1 cellular context compared by ENCODE assay signal in genomic region chr13:76879211-76879875, GRCh38.
TF ChIP-seq lines count a peak whose summit lies in the region.

No MANE protein-coding gene starts in this region.

TF ChIP-seq in HepG2, 621 proteins besides CTCF, POLR2A, EP300 and RAD21 (continued from another document):
- TF ChIP-seq ZNF766 (CRISPR knock-in tag; IDR thresholded peaks at IDR 0.05; ENCODE audit: borderline replicate concordance), result no peak
